ENCODE assay signal across 8 cellular contexts in the genomic region with DNA sequence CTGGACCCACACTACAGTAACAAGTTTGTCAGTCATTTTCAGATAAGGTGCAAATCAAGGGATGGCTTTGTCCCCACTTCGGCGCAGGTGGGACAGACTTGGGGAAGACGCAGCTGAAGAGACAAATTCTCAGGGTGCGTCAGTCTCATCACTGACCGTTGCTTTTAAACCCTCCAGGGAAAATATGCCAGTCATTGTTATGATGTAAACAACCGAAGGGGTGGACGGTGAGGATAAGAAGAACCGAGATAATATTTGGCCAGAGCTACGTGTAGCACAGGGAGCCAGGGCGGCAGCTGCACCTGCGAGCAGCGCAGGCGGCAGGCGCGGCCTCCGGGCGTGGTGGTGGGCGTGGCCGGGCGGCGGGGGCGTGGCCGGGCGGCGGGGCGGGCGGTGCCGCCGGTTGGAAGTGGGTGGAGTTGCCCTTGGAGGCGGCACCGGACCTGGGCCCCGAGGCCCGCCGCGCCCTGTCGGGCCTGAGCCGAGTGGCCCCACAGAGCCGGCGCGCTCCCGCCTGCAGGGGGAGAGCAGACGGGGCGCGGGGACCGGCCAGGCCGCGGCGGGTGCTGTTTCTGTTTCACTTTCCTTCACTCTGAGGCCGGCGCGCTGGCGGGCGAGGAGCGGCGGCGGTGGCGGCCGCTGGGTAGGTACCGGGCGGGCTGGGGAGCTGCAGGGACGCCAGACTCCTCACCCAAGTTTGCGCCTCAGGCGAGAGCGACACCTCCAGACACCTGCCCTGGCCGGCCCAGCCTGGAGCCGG. TPM values are rescaled to one million over a fixed set of nuclear protein-coding genes. Genes with fewer than 3 reads are reported as not detected.
DNase-seq lines count a peak whose midpoint lies in the region; ATAC-seq and TF ChIP-seq lines count a peak whose summit lies in the region.

A gene (plus strand): TSS at position 470 of the 760 bp plus-strand sequence. CDS start 2,209 bp downstream, outside the sequence.

- peaks cover 0 to 17% (median 8%) of the 10 kb centered on the region in 4 donors for H3K4me1 ChIP-seq in right lobe of liver

- peak; percentile 94 for ATAC-seq in HG03439 (IDR thresholded peaks at IDR 0.05; ENCODE audit: unreplicated experiment)
- peak; percentile 97 to 100 (median 98) for ATAC-seq in right lobe of liver

- intact Hi-C loops in right lobe of liver (cut with DNase I) = loop anchor here in 1 of 2 donors (10.0 kb wide), 1 partner anchor 56 kb away; no protein-coding TSS in a partner anchor

- H3K27me3 ChIP-seq in right lobe of liver = no peaks in the 10 kb centered on the region

- no peaks in the 10 kb centered on the region for H3K36me3 ChIP-seq in right lobe of liver

- DNase-seq in GM19238 (ENCODE audit: insufficient read length, low spot score) = peak; percentile 96
- DNase-seq in NCI-H748 (lab: John Stamatoyannopoulos, UW; ENCODE audit: unreplicated experiment) = peak; percentile 94
- DNase-seq in activated CD4-positive, alpha-beta T cell treated with anti-CD3 and anti-CD28 coated beads, Interleukin-2, amount 50 U/mL, for 48 hours = peak; percentile 88 to 89
- peak; percentile 93 for DNase-seq in dermis blood vessel endothelial cell
- peak; percentile 96 to 97 (median 96) for DNase-seq in right lobe of liver
- DNase-seq in stimulated activated CD4-positive, alpha-beta T cell treated with anti-CD3 and anti-CD28 coated beads, Interleukin-4, amount 100 ng/mL, for 24 hours = peak; percentile 88

- H3K9me3 ChIP-seq in right lobe of liver = no peaks in the 10 kb centered on the region

- peak within 1 kb of the TSS; percentile 69 to 94 (median 85) for H3K4me3 ChIP-seq in right lobe of liver

- H3K27ac ChIP-seq in C4-2B (peak within 1 kb of the TSS; percentile 66), right lobe of liver (peak within 1 kb of the TSS; percentile 89 to 94 (median 94))

- TF ChIP-seq CTCF in C4-2B (conservative IDR thresholded peaks at IDR 0.05) (peak; percentile 40), right lobe of liver (IDR thresholded peaks at IDR 0.05) (peak; percentile 24 to 56 (median 34))

- TF ChIP-seq POLR2A in right lobe of liver (IDR thresholded peaks at IDR 0.05) = peak; percentile 90

- 2% methylated on average over 12 of the region's 66 CpGs for WGBS in right lobe of liver (ENCODE audit: insufficient coverage, low coverage, low lambda C conversion rate, missing lambda C conversion rate)

RNA-seq across cellular contexts. Expression of the gene that starts here (rescaled TPM):
- total RNA-seq in dermis blood vessel endothelial cell = 41.2 and 45.6 TPM in 2 replicates
- 10 to 100 TPM; 25.6 to 30.9 (median 30.0) TPM for total RNA-seq in right lobe of liver

Comparison
In these comparisons a context has a peak if more than half of its experiments do, and no peak if none do; other contexts are left out.
1. Peak in every context shown above with its lines: DNase-seq, ATAC-seq, H3K4me3 ChIP-seq and H3K27ac ChIP-seq.